8 cellular contexts compared by ENCODE assay signal in the genomic region with DNA sequence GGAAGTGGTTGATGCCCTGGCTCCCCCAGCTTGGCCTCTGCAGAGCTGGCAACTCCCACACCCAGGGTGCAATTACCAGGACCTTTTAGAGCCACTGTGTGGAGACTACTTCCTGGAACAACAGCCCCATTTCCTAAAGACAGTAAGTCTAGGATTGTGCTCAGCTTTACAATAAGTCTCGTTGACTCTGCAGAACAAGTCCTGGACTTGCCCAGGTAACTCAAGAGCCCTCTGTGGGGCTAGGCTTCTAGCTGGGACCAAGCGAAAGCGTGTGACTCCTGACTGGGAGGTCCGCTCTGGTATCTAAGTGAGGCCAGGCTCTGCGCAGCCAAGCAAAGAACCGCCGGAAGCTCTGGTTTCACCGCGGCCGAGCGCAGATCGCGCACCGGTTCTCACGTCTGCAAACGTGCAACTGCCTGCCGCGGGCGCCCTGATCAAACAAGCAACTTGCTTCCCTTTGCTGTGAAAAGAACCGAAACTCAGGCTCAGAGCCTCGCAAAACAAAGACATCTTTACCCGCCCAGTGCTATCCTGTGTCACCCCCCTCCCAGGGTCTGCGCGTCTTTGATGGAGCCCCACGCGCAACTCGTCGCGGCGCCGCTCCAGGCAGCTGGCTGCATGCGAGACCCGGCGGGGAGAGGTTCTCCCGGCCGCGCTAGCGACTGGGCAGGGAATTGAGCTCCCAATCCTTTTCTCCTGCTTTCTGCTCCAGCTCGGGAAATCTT. TPM values are rescaled to one million over a fixed set of nuclear protein-coding genes. Genes with fewer than 3 reads are reported as not detected.
A peak's percentile ranks its signal among the peaks of the same experiment; 100 is the strongest.
DNase-seq lines count a peak whose midpoint lies in the region; ATAC-seq and TF ChIP-seq lines count a peak whose summit lies in the region.

No MANE protein-coding gene starts in this region.

- H3K4me3 ChIP-seq in Peyer's patch: peak overlapping the region; percentile 26 to 43 (median 34)
- no peak overlapping the region for H3K4me3 ChIP-seq in lower leg skin (ENCODE audit: low read depth, poor library complexity, severe bottlenecking)

- H3K27ac ChIP-seq in Peyer's patch: peak overlapping the region; percentile 55 to 82 (median 71)

- H3K36me3 ChIP-seq in Peyer's patch: no peaks in the 10 kb centered on the region

- no peaks in the 10 kb centered on the region for H3K27me3 ChIP-seq in Peyer's patch

- no peaks in the 10 kb centered on the region for H3K36me3 Mint-ChIP-seq in brain
- no peaks in the 10 kb centered on the region for H3K36me3 Mint-ChIP-seq in stimulated activated naive CD8-positive, alpha-beta T cell treated with anti-CD3 and anti-CD28 coated beads, Interleukin-15, Interleukin-2, amounts not matched to agents 100 ng/mL and 50 ng/mL, for 24 hours (ENCODE audit: low read depth)

- TF ChIP-seq CTCF in Peyer's patch (IDR thresholded peaks at IDR 0.05) (no peak), brain (conservative IDR thresholded peaks at IDR 0.05) (no peak), lower leg skin (IDR thresholded peaks at IDR 0.05) (no peak)

- no peak overlapping the region for H3K27ac Mint-ChIP-seq in brain
- no peak overlapping the region for H3K27ac Mint-ChIP-seq in stimulated activated naive CD8-positive, alpha-beta T cell treated with anti-CD3 and anti-CD28 coated beads, Interleukin-15, Interleukin-2, amounts not matched to agents 100 ng/mL and 50 ng/mL, for 24 hours

- peaks cover 35% of the 10 kb centered on the region for H3K27me3 Mint-ChIP-seq in brain
- H3K27me3 Mint-ChIP-seq in stimulated activated naive CD8-positive, alpha-beta T cell treated with anti-CD3 and anti-CD28 coated beads, Interleukin-15, Interleukin-2, amounts not matched to agents 100 ng/mL and 50 ng/mL, for 24 hours: peaks cover 20% of the 10 kb centered on the region

- peaks cover 0 to 31% (median 17%) of the 10 kb centered on the region in 4 donors for H3K4me1 ChIP-seq in Peyer's patch

- peaks cover 0 to 3% (median 0%) of the 10 kb centered on the region in 5 experiments for H3K9me3 Mint-ChIP-seq in brain
- no peaks in the 10 kb centered on the region for H3K9me3 Mint-ChIP-seq in stimulated activated naive CD8-positive, alpha-beta T cell treated with anti-CD3 and anti-CD28 coated beads, Interleukin-15, Interleukin-2, amounts not matched to agents 100 ng/mL and 50 ng/mL, for 24 hours

- peak overlapping the region in 4 of 5 experiments; percentile 18 to 39 (median 24) for H3K4me3 Mint-ChIP-seq in brain
- H3K4me3 Mint-ChIP-seq in stimulated activated naive CD8-positive, alpha-beta T cell treated with anti-CD3 and anti-CD28 coated beads, Interleukin-15, Interleukin-2, amounts not matched to agents 100 ng/mL and 50 ng/mL, for 24 hours: peak overlapping the region; percentile 64

- peak; percentile 74 for ATAC-seq in GM19463 (IDR thresholded peaks at IDR 0.05; ENCODE audit: unreplicated experiment)
- peak; percentile 74 for ATAC-seq in HG03520 (IDR thresholded peaks at IDR 0.05; ENCODE audit: unreplicated experiment)

- intact Hi-C loops in lower leg skin (cut with DNase I; ENCODE audit: low total_unique reads): no loop called here

- H3K9me3 ChIP-seq in Peyer's patch: no peaks in the 10 kb centered on the region

- peak in 1 of 2 donors; percentile 23 for TF ChIP-seq POLR2A in Peyer's patch (IDR thresholded peaks at IDR 0.05)
- TF ChIP-seq POLR2A in lower leg skin (IDR thresholded peaks at IDR 0.05): no peak

- 4 to 8% methylated on average over 20 to 36 of the region's 39 CpGs for WGBS in lower leg skin, 2 donors

- peaks cover 9% of the 10 kb centered on the region for H3K4me1 Mint-ChIP-seq in brain
- peaks cover 32% of the 10 kb centered on the region for H3K4me1 Mint-ChIP-seq in stimulated activated naive CD8-positive, alpha-beta T cell treated with anti-CD3 and anti-CD28 coated beads, Interleukin-15, Interleukin-2, amounts not matched to agents 100 ng/mL and 50 ng/mL, for 24 hours (ENCODE audit: low read depth)

- DNase-seq in EL (peak; percentile 59), Peyer's patch (peak; percentile 79 to 93 (median 89)), lower leg skin (ENCODE audit: low spot score in 2 of 2) (peak; percentile 30 to 92), dedifferentiated amniotic fluid mesenchymal stem cell (ENCODE audit: extremely low spot score) (no peak)

RNA-seq across cellular contexts. Expression of a gene that starts 4.4 kb away (rescaled TPM):
- total RNA-seq in Peyer's patch (100 to 1,000 TPM; 180 to 351 (median 240) TPM), lower leg skin (10 to 100 TPM; 46.3 to 85.0 (median 61.4) TPM)
- polyA plus RNA-seq in brain (ENCODE audit: insufficient read depth, low read depth, low replicate concordance): 112 TPM
